19 cellular contexts compared by ENCODE assay signal in genomic region chr11:117724104-117724503, GRCh38.
"Had no signal": no experiment of that assay in that cellular context is flagged by ENCODE, and none has a peak within 500 bp of the region (broad histone marks: within the 10 kb centered on the region; RNA-seq: fewer than 3 reads in every experiment).

No MANE protein-coding gene starts in this region.

- H3K36me3 Mint-ChIP-seq: activated naive CD8-positive, alpha-beta T cell treated with anti-CD3 and anti-CD28 coated beads, Interleukin-2, amount 10 ng/mL, durations not matched to agents 7 days and 5 days; naive thymus-derived CD4-positive, alpha-beta T cell had no signal

- H3K36me3 ChIP-seq: breast epithelium, gastroesophageal sphincter, heart right ventricle, left lung, prostate gland, WERI-Rb-1 had no signal

- H3K4me1 Mint-ChIP-seq: activated CD4-positive, alpha-beta T cell treated with anti-CD3 and anti-CD28 coated beads for 36 hours; activated naive CD8-positive, alpha-beta T cell treated with anti-CD3 and anti-CD28 coated beads, Interleukin-2, amount 10 ng/mL, durations not matched to agents 7 days and 5 days; naive thymus-derived CD4-positive, alpha-beta T cell; T-helper 17 cell had no signal

- H3K27me3 Mint-ChIP-seq: stimulated activated naive CD8-positive, alpha-beta T cell treated with anti-CD3 and anti-CD28 coated beads, Interleukin-15, Interleukin-2, amounts not matched to agents 100 ng/mL and 50 ng/mL, for 24 hours had no signal

- H3K27ac Mint-ChIP-seq: activated CD4-positive, alpha-beta T cell treated with anti-CD3 and anti-CD28 coated beads for 36 hours; activated CD8-positive, alpha-beta T cell treated with anti-CD3 and anti-CD28 coated beads for 36 hours; activated naive CD8-positive, alpha-beta T cell treated with anti-CD3 and anti-CD28 coated beads, Interleukin-2, amount 10 ng/mL, durations not matched to agents 7 days and 5 days; endodermal cell; naive thymus-derived CD4-positive, alpha-beta T cell; stimulated activated naive CD8-positive, alpha-beta T cell treated with anti-CD3 and anti-CD28 coated beads, Interleukin-15, Interleukin-2, amounts not matched to agents 100 ng/mL and 50 ng/mL, for 24 hours; T-helper 17 cell had no signal

- ATAC-seq: activated CD4-positive, alpha-beta T cell treated with anti-CD3 and anti-CD28 coated beads for 36 hours; activated CD8-positive, alpha-beta T cell treated with anti-CD3 and anti-CD28 coated beads for 36 hours; activated T-cell treated with anti-CD3 and anti-CD28 coated beads, Interleukin-2, amount 50 U/mL, for 4 hours; left lung; naive thymus-derived CD4-positive, alpha-beta T cell; T-helper 17 cell had no signal

- H3K9me3 ChIP-seq: breast epithelium, gastroesophageal sphincter, left lung, prostate gland, testis had no signal

- H3K4me1 ChIP-seq: breast epithelium, left lung, prostate gland, testis had no signal

- DNase-seq: activated CD4-positive, alpha-beta T cell treated with anti-CD3 and anti-CD28 coated beads for 36 hours; activated CD8-positive, alpha-beta T cell treated with anti-CD3 and anti-CD28 coated beads for 36 hours; activated gamma-delta T cell; activated naive CD8-positive, alpha-beta T cell treated with anti-CD3 and anti-CD28 coated beads, Interleukin-2, amount 10 ng/mL, durations not matched to agents 7 days and 5 days; activated T-cell treated with anti-CD3 and anti-CD28 coated beads, Interleukin-2, amount 50 U/mL, for 4 hours; aorta; endodermal cell; heart right ventricle; left lung; mammary epithelial cell; naive thymus-derived CD4-positive, alpha-beta T cell; right cardiac atrium; T-helper 17 cell; testis; WERI-Rb-1 had no signal

- H3K4me3 Mint-ChIP-seq: activated CD4-positive, alpha-beta T cell treated with anti-CD3 and anti-CD28 coated beads for 36 hours; activated CD8-positive, alpha-beta T cell treated with anti-CD3 and anti-CD28 coated beads for 36 hours; activated naive CD8-positive, alpha-beta T cell treated with anti-CD3 and anti-CD28 coated beads, Interleukin-2, amount 10 ng/mL, durations not matched to agents 7 days and 5 days; activated T-cell treated with anti-CD3 and anti-CD28 coated beads, Interleukin-2, amount 50 U/mL, for 4 hours; endodermal cell; naive thymus-derived CD4-positive, alpha-beta T cell; stimulated activated naive CD8-positive, alpha-beta T cell treated with anti-CD3 and anti-CD28 coated beads, Interleukin-15, Interleukin-2, amounts not matched to agents 100 ng/mL and 50 ng/mL, for 24 hours; T-helper 17 cell had no signal

- H3K27me3 ChIP-seq: breast epithelium, left lung, testis had no signal

- H3K4me3 ChIP-seq: breast epithelium, gastroesophageal sphincter, heart right ventricle, left lung, prostate gland, testis had no signal

- H3K9me3 Mint-ChIP-seq: activated CD8-positive, alpha-beta T cell treated with anti-CD3 and anti-CD28 coated beads for 36 hours; activated naive CD8-positive, alpha-beta T cell treated with anti-CD3 and anti-CD28 coated beads, Interleukin-2, amount 10 ng/mL, durations not matched to agents 7 days and 5 days; activated T-cell treated with anti-CD3 and anti-CD28 coated beads, Interleukin-2, amount 50 U/mL, for 4 hours; naive thymus-derived CD4-positive, alpha-beta T cell; stimulated activated naive CD8-positive, alpha-beta T cell treated with anti-CD3 and anti-CD28 coated beads, Interleukin-15, Interleukin-2, amounts not matched to agents 100 ng/mL and 50 ng/mL, for 24 hours had no signal

- H3K27ac ChIP-seq: breast epithelium, gastroesophageal sphincter, heart right ventricle, left lung, prostate gland, testis, WERI-Rb-1 had no signal
